ENCODE assay signal across 36 cellular contexts in genomic region chr4:43943998-43944397, GRCh38.
"Had no signal": no experiment of that assay in that cellular context is flagged by ENCODE, and none has a peak within 500 bp of the region (broad histone marks: within the 10 kb centered on the region; RNA-seq: fewer than 3 reads in every experiment).

No MANE protein-coding gene starts in this region.

- H3K27ac ChIP-seq: ascending aorta, cardiac muscle cell, VCaP had no signal

- H3K9me3 Mint-ChIP-seq: activated B cell treated with CpG ODN at 0.5 μM for 24 hours; activated CD4-positive, alpha-beta T cell treated with anti-CD3 and anti-CD28 coated beads, Interleukin-2, amount 10 ng/mL, durations not matched to agents 24 days and 14 days; activated naive CD4-positive, alpha-beta T cell treated with anti-CD3 and anti-CD28 coated beads, Interleukin-2, amount 50 U/mL, for 24 hours; brain had no signal

- H3K9me3 ChIP-seq: ascending aorta had no signal

- H3K4me3 Mint-ChIP-seq: activated B cell treated with CpG ODN at 0.5 μM for 24 hours; activated CD4-positive, alpha-beta memory T cell treated with anti-CD3 and anti-CD28 coated beads for 36 hours; activated CD4-positive, alpha-beta T cell treated with anti-CD3 and anti-CD28 coated beads, Interleukin-2, amount 10 ng/mL, durations not matched to agents 24 days and 14 days; activated CD8-positive, alpha-beta T cell treated with anti-CD3 and anti-CD28 coated beads for 36 hours; activated naive CD4-positive, alpha-beta T cell treated with anti-CD3 and anti-CD28 coated beads, Interleukin-2, amount 10 ng/mL, durations not matched to agents 7 days and 5 days; activated naive CD4-positive, alpha-beta T cell treated with anti-CD3 and anti-CD28 coated beads, Interleukin-2, amount 50 U/mL, for 24 hours; activated naive CD8-positive, alpha-beta T cell; activated naive CD8-positive, alpha-beta T cell treated with anti-CD3 and anti-CD28 coated beads, Interleukin-2, amount 10 ng/mL, durations not matched to agents 7 days and 5 days; activated naive CD8-positive, alpha-beta T cell treated with anti-CD3 and anti-CD28 coated beads, Interleukin-2, amount 50 U/mL, for 24 hours; activated T-cell treated with anti-CD3 and anti-CD28 coated beads, Interleukin-2, amount 50 U/mL, for 4 hours; activated T-cell treated with anti-CD3 and anti-CD28 coated beads, Interleukin-2, amount 50 U/mL, for 72 hours; activated T-helper 1 cell treated with anti-CD3 and anti-CD28 coated beads, Interleukin-12 subunit alpha, Interleukin-12 subunit beta, Interleukin-2, Interleukin-4 antibody, amounts not matched to agents 30 ng/mL and 10 ng/mL and 1 ng/mL, durations not matched to agents 14 hours and 24 hours and 36 hours; activated T-helper 17 cell treated with anti-CD3 and anti-CD28 coated beads, Interleukin-2, amount 50 U/mL, for 72 hours; brain; central memory CD8-positive, alpha-beta T cell; T-helper 1 cell treated with Interleukin-12 subunit alpha and Interleukin-12 subunit beta and Interleukin-4 antibody, amounts not matched to agents 30 μg/mL and 1 μg/mL, for 36 hours; T-helper 2 cell treated with Interferon-gamma antibody and Interleukin-4, amounts not matched to agents 5 μg/mL and 100 μg/mL, for 36 hours had no signal

- ATAC-seq: activated CD8-positive, alpha-beta T cell treated with anti-CD3 and anti-CD28 coated beads for 36 hours; activated naive CD8-positive, alpha-beta T cell treated with anti-CD3 and anti-CD28 coated beads, Interleukin-2, amount 50 U/mL, for 24 hours; activated T-cell treated with anti-CD3 and anti-CD28 coated beads, Interleukin-2, amount 50 U/mL, for 4 hours; activated T-cell treated with anti-CD3 and anti-CD28 coated beads, Interleukin-2, amount 50 U/mL, for 72 hours; activated T-helper 17 cell treated with anti-CD3 and anti-CD28 coated beads, Interleukin-2, amount 50 U/mL, for 72 hours had no signal

- H3K4me1 Mint-ChIP-seq: activated B cell treated with CpG ODN at 0.5 μM for 24 hours; activated CD4-positive, alpha-beta T cell treated with anti-CD3 and anti-CD28 coated beads, Interleukin-2, amount 10 ng/mL, durations not matched to agents 24 days and 14 days; activated naive CD4-positive, alpha-beta T cell treated with anti-CD3 and anti-CD28 coated beads, Interleukin-2, amount 10 ng/mL, durations not matched to agents 7 days and 5 days; activated naive CD4-positive, alpha-beta T cell treated with anti-CD3 and anti-CD28 coated beads, Interleukin-2, amount 50 U/mL, for 24 hours; activated naive CD8-positive, alpha-beta T cell treated with anti-CD3 and anti-CD28 coated beads, Interleukin-2, amount 10 ng/mL, durations not matched to agents 7 days and 5 days; activated naive CD8-positive, alpha-beta T cell treated with anti-CD3 and anti-CD28 coated beads, Interleukin-2, amount 50 U/mL, for 24 hours; activated T-helper 17 cell treated with anti-CD3 and anti-CD28 coated beads, Interleukin-2, amount 50 U/mL, for 72 hours; brain; central memory CD8-positive, alpha-beta T cell had no signal

- H3K36me3 Mint-ChIP-seq: activated CD4-positive, alpha-beta memory T cell treated with anti-CD3 and anti-CD28 coated beads for 36 hours; activated naive CD4-positive, alpha-beta T cell treated with anti-CD3 and anti-CD28 coated beads, Interleukin-2, amount 10 ng/mL, durations not matched to agents 7 days and 5 days; activated naive CD4-positive, alpha-beta T cell treated with anti-CD3 and anti-CD28 coated beads, Interleukin-2, amount 50 U/mL, for 24 hours; activated naive CD8-positive, alpha-beta T cell; activated naive CD8-positive, alpha-beta T cell treated with anti-CD3 and anti-CD28 coated beads, Interleukin-2, amount 10 ng/mL, durations not matched to agents 7 days and 5 days; brain had no signal

- H3K4me1 ChIP-seq: ascending aorta had no signal

- H3K4me3 ChIP-seq: ascending aorta, cardiac muscle cell had no signal

- H3K36me3 ChIP-seq: ascending aorta, cardiac muscle cell had no signal

- DNase-seq: activated B cell treated with CpG ODN at 0.5 μM for 24 hours; activated CD4-positive, alpha-beta memory T cell treated with anti-CD3 and anti-CD28 coated beads for 36 hours; activated CD4-positive, alpha-beta T cell treated with anti-CD3 and anti-CD28 coated beads for 4 hours; activated CD4-positive, alpha-beta T cell treated with anti-CD3 and anti-CD28 coated beads, Interleukin-2, amount 10 ng/mL, durations not matched to agents 24 days and 14 days; activated CD4-positive, alpha-beta T cell treated with anti-CD3 and anti-CD28 coated beads, Interleukin-2, amount 50 U/mL, for 1 hour; activated CD4-positive, alpha-beta T cell treated with anti-CD3 and anti-CD28 coated beads, Interleukin-2, amount 50 U/mL, for 4 hours; activated CD4-positive, CD25-positive, alpha-beta regulatory T cell treated with anti-CD3 and anti-CD28 coated beads, Interleukin-2, amount 50 U/mL, for 72 hours; activated CD8-positive, alpha-beta memory T cell treated with anti-CD3 and anti-CD28 coated beads, Interleukin-2, amount 50 U/mL, for 4 hours; activated CD8-positive, alpha-beta T cell treated with anti-CD3 and anti-CD28 coated beads for 36 hours; activated effector memory CD4-positive, alpha-beta T cell treated with anti-CD3 and anti-CD28 coated beads, Interleukin-2, amount 50 U/mL, for 16 hours; activated gamma-delta T cell treated with Interleukin-2 at 50 U/mL for 16 hours; activated naive CD4-positive, alpha-beta T cell; activated naive CD4-positive, alpha-beta T cell treated with anti-CD3 and anti-CD28 coated beads, Interleukin-2, amount 10 ng/mL, durations not matched to agents 7 days and 5 days; activated naive CD8-positive, alpha-beta T cell treated with anti-CD3 and anti-CD28 coated beads, Interleukin-2, amount 10 ng/mL, durations not matched to agents 7 days and 5 days; activated naive CD8-positive, alpha-beta T cell treated with anti-CD3 and anti-CD28 coated beads, Interleukin-2, amount 50 U/mL, for 24 hours; activated T-cell treated with anti-CD3 and anti-CD28 coated beads for 4 hours; activated T-cell treated with anti-CD3 and anti-CD28 coated beads, Interleukin-2, amount 50 U/mL, for 1 hour; activated T-cell treated with anti-CD3 and anti-CD28 coated beads, Interleukin-2, amount 50 U/mL, for 4 hours; activated T-cell treated with anti-CD3 and anti-CD28 coated beads, Interleukin-2, amount 50 U/mL, for 72 hours; amygdala; anterior cingulate cortex; caudate nucleus; cerebellar nuclear complex; T-helper 2 cell; T-helper 9 cell had no signal

- H3K27me3 ChIP-seq: ascending aorta, cardiac muscle cell had no signal

- H3K27me3 Mint-ChIP-seq: activated B cell treated with CpG ODN at 0.5 μM for 24 hours; activated CD4-positive, alpha-beta memory T cell treated with anti-CD3 and anti-CD28 coated beads for 36 hours; activated CD4-positive, alpha-beta T cell treated with anti-CD3 and anti-CD28 coated beads, Interleukin-2, amount 10 ng/mL, durations not matched to agents 24 days and 14 days; activated CD8-positive, alpha-beta T cell treated with anti-CD3 and anti-CD28 coated beads for 36 hours; activated naive CD4-positive, alpha-beta T cell treated with anti-CD3 and anti-CD28 coated beads, Interleukin-2, amount 10 ng/mL, durations not matched to agents 7 days and 5 days; activated naive CD4-positive, alpha-beta T cell treated with anti-CD3 and anti-CD28 coated beads, Interleukin-2, amount 50 U/mL, for 24 hours; activated naive CD8-positive, alpha-beta T cell; activated naive CD8-positive, alpha-beta T cell treated with anti-CD3 and anti-CD28 coated beads, Interleukin-2, amount 10 ng/mL, durations not matched to agents 7 days and 5 days; activated naive CD8-positive, alpha-beta T cell treated with anti-CD3 and anti-CD28 coated beads, Interleukin-2, amount 50 U/mL, for 24 hours; activated T-helper 17 cell treated with anti-CD3 and anti-CD28 coated beads, Interleukin-2, amount 50 U/mL, for 72 hours; central memory CD8-positive, alpha-beta T cell had no signal

- H3K27ac Mint-ChIP-seq: activated B cell treated with CpG ODN at 0.5 μM for 24 hours; activated CD4-positive, alpha-beta memory T cell treated with anti-CD3 and anti-CD28 coated beads for 36 hours; activated CD4-positive, alpha-beta T cell treated with anti-CD3 and anti-CD28 coated beads, Interleukin-2, amount 10 ng/mL, durations not matched to agents 24 days and 14 days; activated CD8-positive, alpha-beta T cell treated with anti-CD3 and anti-CD28 coated beads for 36 hours; activated naive CD4-positive, alpha-beta T cell treated with anti-CD3 and anti-CD28 coated beads, Interleukin-2, amount 10 ng/mL, durations not matched to agents 7 days and 5 days; activated naive CD4-positive, alpha-beta T cell treated with anti-CD3 and anti-CD28 coated beads, Interleukin-2, amount 50 U/mL, for 24 hours; activated naive CD8-positive, alpha-beta T cell; activated naive CD8-positive, alpha-beta T cell treated with anti-CD3 and anti-CD28 coated beads, Interleukin-2, amount 10 ng/mL, durations not matched to agents 7 days and 5 days; activated naive CD8-positive, alpha-beta T cell treated with anti-CD3 and anti-CD28 coated beads, Interleukin-2, amount 50 U/mL, for 24 hours; activated T-cell treated with anti-CD3 and anti-CD28 coated beads, Interleukin-2, amount 50 U/mL, for 72 hours; activated T-helper 1 cell treated with anti-CD3 and anti-CD28 coated beads, Interleukin-12 subunit alpha, Interleukin-12 subunit beta, Interleukin-2, Interleukin-4 antibody, amounts not matched to agents 30 ng/mL and 10 ng/mL and 1 ng/mL, durations not matched to agents 14 hours and 24 hours and 36 hours; activated T-helper 17 cell treated with anti-CD3 and anti-CD28 coated beads, Interleukin-2, amount 50 U/mL, for 72 hours; brain; T-helper 1 cell treated with Interleukin-12 subunit alpha and Interleukin-12 subunit beta and Interleukin-4 antibody, amounts not matched to agents 30 μg/mL and 1 μg/mL, for 36 hours; T-helper 2 cell treated with Interferon-gamma antibody and Interleukin-4, amounts not matched to agents 5 μg/mL and 100 μg/mL, for 36 hours had no signal
